Comparison of ENCODE assay signal across 15 cellular contexts in genomic region chr10:111522551-111522950, GRCh38.
DNase-seq lines count a peak whose midpoint lies in the region; ATAC-seq lines count a peak whose summit lies in the region.
"Had no signal": no experiment of that assay in that cellular context is flagged by ENCODE, and none has a peak within 500 bp of the region (broad histone marks: within the 10 kb centered on the region; RNA-seq: fewer than 3 reads in every experiment).

No MANE protein-coding gene starts in this region.

- no peak for ATAC-seq in HG02798 (IDR thresholded peaks at IDR 0.05; ENCODE audit: poor library complexity, unreplicated experiment)
- ATAC-seq: A549 had no signal

- DNase-seq in D341Med (ENCODE audit: low spot score) (peak; percentile 22), NCI-H446 treated with DMSO at 0.1 percent for 48 hours (lab: John Stamatoyannopoulos, UW) (peak; percentile 80), cerebellar cortex (ENCODE audit: low spot score) (peak; percentile 98), pons (ENCODE audit: low spot score) (peak; percentile 4), NCI-H69 (lab: John Stamatoyannopoulos, UW) (no peak)
- DNase-seq in activated CD4-positive, alpha-beta T cell treated with anti-CD3 and anti-CD28 coated beads, Interleukin-2, amount 50 U/mL, for 4 hours = no peak
- DNase-seq: AML-193; Caco-2; CD4-positive, alpha-beta T cell; DMS153; DMS79; GF-D8; GM23248 had no signal

Comparison
In these comparisons a context has a peak if more than half of its experiments do, and no peak if none do; other contexts are left out.
1. DNase-seq: peak in D341Med (single experiment), NCI-H446 treated with DMSO at 0.1 percent for 48 hours (single experiment), cerebellar cortex (single experiment) and pons (single experiment); none in NCI-H69 (single experiment) and activated CD4-positive, alpha-beta T cell treated with anti-CD3 and anti-CD28 coated beads, Interleukin-2, amount 50 U/mL, for 4 hours (0 of 2).